ENCODE assay signal across 26 cellular contexts in the genomic region with DNA sequence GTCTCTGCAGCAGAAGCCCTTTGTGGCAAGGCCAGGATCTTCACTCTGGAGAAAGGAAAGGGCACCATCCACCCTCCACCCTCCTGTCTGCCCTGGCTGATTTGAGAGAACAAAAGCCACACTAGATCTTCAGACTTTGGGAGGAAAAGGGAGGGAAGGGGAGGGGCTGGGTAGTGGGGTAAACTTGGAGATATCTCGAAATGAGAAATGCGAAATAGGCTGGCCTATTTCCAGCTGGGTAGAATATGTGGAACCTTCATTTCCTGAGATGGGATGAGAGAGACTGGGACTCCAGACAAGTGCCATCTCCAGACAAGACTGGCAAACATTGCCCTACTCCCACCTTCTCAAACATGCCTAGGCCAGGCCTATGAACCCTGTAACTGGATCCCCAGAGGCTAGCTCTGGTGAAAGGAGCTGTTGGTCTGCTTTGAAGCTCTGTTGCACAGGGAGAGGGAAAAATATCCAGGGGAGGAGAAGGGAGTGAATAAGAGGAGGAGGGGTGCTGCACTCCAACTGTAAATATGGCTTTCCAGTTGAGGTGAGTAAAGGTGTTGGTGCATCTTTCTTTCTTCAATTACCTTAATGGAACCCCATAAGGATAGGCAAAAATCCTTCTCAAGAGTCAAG. TPM values are rescaled to one million over a fixed set of nuclear protein-coding genes. Genes with fewer than 3 reads are reported as not detected.
"Had no signal": no experiment of that assay in that cellular context is flagged by ENCODE, and none has a peak within 500 bp of the region (broad histone marks: within the 10 kb centered on the region; RNA-seq: fewer than 3 reads in every experiment).

No MANE protein-coding gene starts in this region.

- H3K9me3 Mint-ChIP-seq: natural killer cell treated with Interleukin-12 subunit alpha and Interleukin-12 subunit beta and Interleukin-15 and Interleukin-18, amount 100 ng/mL, for 72 hours had no signal

- H3K9me3 ChIP-seq: heart left ventricle, thoracic aorta had no signal

- DNase-seq: cortex of kidney; dorsolateral prefrontal cortex; effector memory CD4-positive, alpha-beta T cell; hypothalamus; left ventricle myocardium superior; mesenchymal stem cell; midbrain; stimulated activated CD4-positive, alpha-beta T cell treated with anti-CD3 and anti-CD28 coated beads, Interleukin-12 subunit alpha, Interleukin-12 subunit beta, amount 100 ng/mL, for 4 hours; stimulated activated naive CD4-positive, alpha-beta T cell; stomach; substantia nigra; trophoblast cell had no signal

- H3K27ac ChIP-seq: dorsolateral prefrontal cortex, parathyroid adenoma, skin epidermis, stomach, thoracic aorta had no signal

- H3K4me3 Mint-ChIP-seq: natural killer cell treated with Interleukin-12 subunit alpha and Interleukin-12 subunit beta and Interleukin-15 and Interleukin-18, amount 100 ng/mL, for 72 hours had no signal

- H3K4me3 ChIP-seq: dorsolateral prefrontal cortex, heart left ventricle, lung, skin epidermis, stomach, thoracic aorta had no signal

- H3K27ac Mint-ChIP-seq: natural killer cell treated with Interleukin-12 subunit alpha and Interleukin-12 subunit beta and Interleukin-15 and Interleukin-18, amount 100 ng/mL, for 72 hours had no signal

- H3K36me3 ChIP-seq: heart left ventricle, stomach, thoracic aorta had no signal

- H3K9ac ChIP-seq: parathyroid adenoma had no signal

- H3K4me1 ChIP-seq: parathyroid adenoma had no signal

RNA-seq across cellular contexts. Expression of gene HOXD12, which starts 1.7 kb away (rescaled TPM):
- total RNA-seq: chondrocyte; dorsolateral prefrontal cortex; esophagus mucosa; fibroblast of lung; frontal cortex; glomerular endothelial cell; heart left ventricle; left ventricle myocardium superior; lung; natural killer cell treated with Interleukin-12 subunit alpha and Interleukin-12 subunit beta and Interleukin-15 and Interleukin-18, amount 100 ng/mL, for 72 hours; omental fat pad; pulmonary artery endothelial cell; sciatic nerve; stomach; thoracic aorta had no signal

RNA-seq across cellular contexts. Expression of gene HOXD11, which starts 5.7 kb away (rescaled TPM):
- total RNA-seq: chondrocyte; dorsolateral prefrontal cortex; esophagus mucosa; fibroblast of lung; frontal cortex; heart left ventricle; left ventricle myocardium superior; lung; natural killer cell treated with Interleukin-12 subunit alpha and Interleukin-12 subunit beta and Interleukin-15 and Interleukin-18, amount 100 ng/mL, for 72 hours; omental fat pad; pulmonary artery endothelial cell; stomach; thoracic aorta had no signal

RNA-seq across cellular contexts. Expression of gene HOXD13, which starts 8.8 kb away (rescaled TPM):
- total RNA-seq: chondrocyte; dorsolateral prefrontal cortex; esophagus mucosa; fibroblast of lung; frontal cortex; glomerular endothelial cell; heart left ventricle; left ventricle myocardium superior; lung; natural killer cell treated with Interleukin-12 subunit alpha and Interleukin-12 subunit beta and Interleukin-15 and Interleukin-18, amount 100 ng/mL, for 72 hours; omental fat pad; pulmonary artery endothelial cell; sciatic nerve; stomach; thoracic aorta had no signal

RNA-seq across cellular contexts. Expression of gene HOXD10, which starts 15.2 kb away (rescaled TPM):
- total RNA-seq: chondrocyte; fibroblast of lung; frontal cortex; left ventricle myocardium superior; natural killer cell treated with Interleukin-12 subunit alpha and Interleukin-12 subunit beta and Interleukin-15 and Interleukin-18, amount 100 ng/mL, for 72 hours; pulmonary artery endothelial cell; thoracic aorta had no signal

RNA-seq across cellular contexts. Expression of gene EVX2, which starts 17.6 kb away (rescaled TPM):
- total RNA-seq: chondrocyte; esophagus mucosa; fibroblast of lung; frontal cortex; glomerular endothelial cell; left ventricle myocardium superior; lung; natural killer cell treated with Interleukin-12 subunit alpha and Interleukin-12 subunit beta and Interleukin-15 and Interleukin-18, amount 100 ng/mL, for 72 hours; omental fat pad; pulmonary artery endothelial cell; sciatic nerve; stomach; thoracic aorta had no signal
